ENCODE assay signal across 18 cellular contexts in genomic region chr4:100593933-100594332, GRCh38.
"Had no signal": no experiment of that assay in that cellular context is flagged by ENCODE, and none has a peak within 500 bp of the region (broad histone marks: within the 10 kb centered on the region; RNA-seq: fewer than 3 reads in every experiment).

No MANE protein-coding gene starts in this region.

- H3K4me3 ChIP-seq: ascending aorta, breast epithelium, esophagus squamous epithelium, left ventricle myocardium inferior, tibial artery, uterus had no signal

- H3K9me3 ChIP-seq: ascending aorta, breast epithelium, esophagus squamous epithelium, left ventricle myocardium inferior, tibial artery, uterus had no signal

- DNase-seq: activated CD4-positive, alpha-beta T cell treated with anti-CD3 and anti-CD28 coated beads, Interleukin-2, amount 50 U/mL, for 1 hour; activated CD8-positive, alpha-beta memory T cell treated with anti-CD3 and anti-CD28 coated beads for 24 hours; activated naive CD4-positive, alpha-beta T cell treated with anti-CD3 and anti-CD28 coated beads for 36 hours; activated naive CD8-positive, alpha-beta T cell treated with anti-CD3 and anti-CD28 coated beads, Interleukin-2, amount 50 U/mL, for 24 hours; cerebellar nuclear complex; effector CD8-positive, alpha-beta T cell; esophagus squamous epithelium; hypothalamus; kidney; left ventricle myocardium inferior; occipital lobe; stimulated activated CD4-positive, alpha-beta T cell treated with anti-CD3 and anti-CD28 coated beads, Interleukin-2, amount 100 ng/mL, for 48 hours; tibial artery; uterus had no signal

- H3K27me3 ChIP-seq: ascending aorta, breast epithelium, esophagus squamous epithelium, tibial artery, uterus had no signal

- ATAC-seq: activated CD4-positive, CD25-positive, alpha-beta regulatory T cell treated with anti-CD3 and anti-CD28 coated beads, Interleukin-2, amount 50 U/mL, for 24 hours; activated naive CD8-positive, alpha-beta T cell treated with anti-CD3 and anti-CD28 coated beads, Interleukin-2, amount 50 U/mL, for 24 hours; stimulated activated memory B cell treated with anti-CD40 and anti-IgM and Interleukin-4, amounts not matched to agents 10 μg/mL and 1 μg/mL and 100 μg/mL, for 72 hours had no signal

- H3K36me3 ChIP-seq: ascending aorta, breast epithelium, esophagus squamous epithelium, left ventricle myocardium inferior, tibial artery, uterus had no signal

- H3K4me1 ChIP-seq: ascending aorta, breast epithelium, tibial artery, uterus had no signal
